8 cellular contexts compared by ENCODE assay signal in the genomic region with DNA sequence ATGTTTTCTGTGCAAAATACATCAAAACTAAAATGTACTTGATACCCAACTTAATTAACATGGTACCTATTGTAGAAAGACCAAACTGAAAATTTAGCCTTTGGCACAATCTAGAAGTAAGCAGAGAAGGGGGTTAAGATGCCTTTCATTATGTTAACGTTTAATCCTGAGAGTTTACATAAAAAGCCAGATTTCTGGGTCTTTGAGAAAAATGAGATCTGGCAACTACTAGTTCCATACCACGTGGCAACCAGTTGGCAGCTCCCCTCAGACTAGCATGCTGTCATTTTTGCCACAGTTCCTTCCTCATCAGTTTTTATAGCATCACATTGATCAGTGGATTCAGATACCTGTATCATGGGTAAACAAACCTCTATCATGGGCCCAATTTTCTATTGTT. TPM values are rescaled to one million over a fixed set of nuclear protein-coding genes. Genes with fewer than 3 reads are reported as not detected.
DNase-seq lines count a peak whose midpoint lies in the region; TF ChIP-seq lines count a peak whose summit lies in the region.

No MANE protein-coding gene starts in this region.

- peak overlapping the region; percentile 92; the same call in 1 of the 2 replicates for H3K9ac ChIP-seq in KMS-11

- TF ChIP-seq POLR2A in adrenal gland (IDR thresholded peaks at IDR 0.05) (no peak), Peyer's patch (IDR thresholded peaks at IDR 0.05) (no peak)

- no peaks in the 10 kb centered on the region for H3K36me3 ChIP-seq in KMS-11 (ENCODE audit: insufficient read depth)
- no peaks in the 10 kb centered on the region for H3K36me3 ChIP-seq in adrenal gland (replicated peaks in 1 of 2)
- no peaks in the 10 kb centered on the region for H3K36me3 ChIP-seq in Peyer's patch

- peaks cover 92% of the 10 kb centered on the region for H3K79me2 ChIP-seq in KMS-11 (ENCODE audit: insufficient read depth, low read depth)

- 4 to 14% (median 10%) methylated on average over 2 of the region's 2 CpGs for WGBS in adrenal gland, 4 donors

- H3K4me2 ChIP-seq in KMS-11, result peak overlapping the region; percentile 89

- H3K4me1 ChIP-seq in KMS-11 (ENCODE audit: low read depth, poor library complexity, severe bottlenecking) (peaks cover 54% of the 10 kb centered on the region), adrenal gland (replicated peaks in 1 of 2) (peaks cover 20 to 42% of the 10 kb centered on the region in 2 donors), Peyer's patch (peaks cover 0 to 30% (median 7%) of the 10 kb centered on the region in 4 donors)

- H3K27me3 ChIP-seq in KMS-11 (ENCODE audit: insufficient read depth, low read depth) (no peaks in the 10 kb centered on the region), adrenal gland (no peaks in the 10 kb centered on the region), Peyer's patch (no peaks in the 10 kb centered on the region)

- intact Hi-C loops in adrenal gland (cut with DNase I), result loop anchor here in 1 of 2 donors (10.0 kb wide), 1 partner anchor 54 kb away; no protein-coding TSS in a partner anchor

- no peak overlapping the region for H2AFZ ChIP-seq in KMS-11 (ENCODE audit: low read depth)

- H4K20me1 ChIP-seq in KMS-11 (ENCODE audit: insufficient read depth), result 0 out of 2 replicates have a peak, but pooled peaks cover 3% of the 10 kb centered on the region

- DNase-seq in D341Med (ENCODE audit: low spot score) (peak; percentile 33), adrenal gland (peak in 2 of 7 donors; percentile 14 to 24), lung microvascular endothelial cell (ENCODE audit: low read depth in 2 of 2) (peak; percentile 28 to 59), putamen (ENCODE audit: low spot score) (no peak), NCI-H345 (lab: John Stamatoyannopoulos, UW) (no peak), Peyer's patch (no peak), NCI-H1930 (lab: John Stamatoyannopoulos, UW) (no peak)

- H3K4me3 ChIP-seq in KMS-11 (IDR thresholded peaks at IDR 0.05; ENCODE audit: insufficient read depth, low read depth, low read length) (peak overlapping the region; percentile 26), adrenal gland (peak overlapping the region in 2 of 4 donors; percentile 2 to 76), Peyer's patch (peak overlapping the region in 2 of 4 donors; percentile 80 to 87)

- H3K27ac ChIP-seq in KMS-11, result peak overlapping the region; percentile 84
- H3K27ac ChIP-seq in adrenal gland, result peak overlapping the region in 3 of 5 donors; percentile 96 to 99 (median 97)
- no peak overlapping the region for H3K27ac ChIP-seq in Peyer's patch

- TF ChIP-seq CTCF in KMS-11 (conservative IDR thresholded peaks at IDR 0.05; ENCODE audit: low read depth, low read length) (no peak), adrenal gland (IDR thresholded peaks at IDR 0.05) (no peak), Peyer's patch (IDR thresholded peaks at IDR 0.05) (no peak)

- H3K9me3 ChIP-seq in adrenal gland (replicated peaks in 1 of 3) (no peaks in the 10 kb centered on the region), Peyer's patch (no peaks in the 10 kb centered on the region)

RNA-seq across cellular contexts. Expression of a gene that starts 1.5 kb away (rescaled TPM):
- total RNA-seq in adrenal gland (10 to 100 TPM; 60.7 to 85.0 (median 76.0) TPM), lung microvascular endothelial cell (112 and 154 TPM in 2 replicates), Peyer's patch (10 to 100 TPM; 33.0 to 55.9 (median 47.0) TPM)
- polyA plus RNA-seq in adrenal gland, result 10 to 100 TPM in 2 of 3 donors, 1 to 10 TPM in 1; 3.8 to 19.0 (median 10.6) TPM

RNA-seq across cellular contexts. Expression of a gene that starts 1.8 kb away (rescaled TPM):
- total RNA-seq in adrenal gland, result 10 to 100 TPM; 11.4 to 43.3 (median 24.8) TPM
- 10 to 100 TPM in 2 of 3 donors, 1 to 10 TPM in 1; 9.3 to 71.9 (median 12.2) TPM for polyA plus RNA-seq in adrenal gland
- 12.4 and 12.9 TPM in 2 replicates for total RNA-seq in lung microvascular endothelial cell
- 10 to 100 TPM; 27.9 to 39.6 (median 34.3) TPM for total RNA-seq in Peyer's patch

RNA-seq across cellular contexts. Expression of a gene that starts 44.3 kb away (rescaled TPM):
- total RNA-seq in adrenal gland (10 to 100 TPM in 6 of 8 donors, 1 to 10 TPM in 2; 3.0 to 40.5 (median 20.8) TPM), lung microvascular endothelial cell (3.7 and 6.7 TPM in 2 replicates), Peyer's patch (10 to 100 TPM in 1 of 4 donors, 1 to 10 TPM in 3; 3.3 to 12.4 (median 7.5) TPM)
- 10 to 100 TPM in 2 of 3 donors, 1 to 10 TPM in 1; 10.0 to 59.8 (median 25.1) TPM for polyA plus RNA-seq in adrenal gland

Comparison
In these comparisons a context has a peak if more than half of its experiments do, and no peak if none do; other contexts are left out.
1. DNase-seq: peak in D341Med (single experiment) and lung microvascular endothelial cell (2 of 2); none in putamen (single experiment), NCI-H345 (single experiment), Peyer's patch (0 of 3) and NCI-H1930 (0 of 2).
2. H3K27ac ChIP-seq: peak in KMS-11 (single experiment) and adrenal gland (3 of 5); none in Peyer's patch (0 of 4).